Comparison of ENCODE assay signal across 18 cellular contexts in the genomic region with DNA sequence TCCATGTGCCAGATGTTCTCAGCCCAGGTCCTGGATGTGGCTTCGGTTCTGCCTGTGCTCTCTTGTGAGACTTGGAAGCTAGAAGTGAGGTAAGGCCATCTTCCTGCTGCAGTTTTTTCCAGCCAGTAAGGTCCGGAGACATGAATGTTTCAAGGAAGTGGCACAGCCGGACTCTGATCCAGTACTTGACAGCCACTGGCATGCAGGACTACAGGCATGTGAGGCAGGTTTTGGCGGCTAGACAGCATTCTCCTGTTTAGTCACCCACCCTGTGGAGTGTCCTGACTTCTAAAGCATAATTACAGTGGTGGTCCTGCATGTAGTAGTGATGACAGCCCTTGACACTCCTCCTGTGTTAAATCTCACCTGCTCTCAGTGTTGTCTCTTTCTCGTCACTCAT.
DNase-seq lines count a peak whose midpoint lies in the region; ATAC-seq and TF ChIP-seq lines count a peak whose summit lies in the region.
"Had no signal": no experiment of that assay in that cellular context is flagged by ENCODE, and none has a peak within 500 bp of the region (broad histone marks: within the 10 kb centered on the region; RNA-seq: fewer than 3 reads in every experiment).

No MANE protein-coding gene starts in this region.

- peak; percentile 20 for ATAC-seq in stimulated activated memory B cell treated with anti-CD40 and anti-IgM and Interleukin-4, amounts not matched to agents 10 μg/mL and 1 μg/mL and 100 μg/mL, for 72 hours
- no peak for ATAC-seq in GM18867 (IDR thresholded peaks at IDR 0.05; ENCODE audit: unreplicated experiment)
- ATAC-seq: GM12878 had no signal

- peak; percentile 83 for DNase-seq in NCI-H526 treated with DMSO at 0.1 percent for 48 hours (lab: John Stamatoyannopoulos, UW)
- peak; percentile 49 for DNase-seq in epithelial cell of esophagus (ENCODE audit: low read depth)
- no peak for DNase-seq in mesothelial cell of epicardium (ENCODE audit: low spot score in 2 of 2, unreplicated experiment in 2 of 2)
- DNase-seq in ureter (ENCODE audit: low spot score), result no peak
- DNase-seq in SKM-1 (lab: John Stamatoyannopoulos, UW; ENCODE audit: unreplicated experiment), result no peak
- no peak for DNase-seq in GOT3 (lab: John Stamatoyannopoulos, UW)
- DNase-seq: Caco-2, MV-4-11, NCI-H1436, NCI-H2081 treated with DMSO at 0.1 percent for 48 hours, NCI-H2227 treated with DMSO at 0.1 percent for 48 hours, NCI-H524 treated with DMSO at 0.1 percent for 48 hours, OCI-M1, RPMI8226 had no signal

- no peak for TF ChIP-seq CTCF in epithelial cell of esophagus (IDR thresholded peaks at IDR 0.05; ENCODE audit: insufficient read depth, low read depth, low read length, missing control alignments)
- no peak for TF ChIP-seq CTCF in mesothelial cell of epicardium (IDR thresholded peaks at IDR 0.05; ENCODE audit: unreplicated experiment)

- H3K4me1 Mint-ChIP-seq in mesothelial cell of epicardium, result peaks cover 28% of the 10 kb centered on the region
- H3K4me1 Mint-ChIP-seq in stimulated activated memory B cell treated with anti-CD40 and anti-IgM and Interleukin-4, amounts not matched to agents 10 μg/mL and 1 μg/mL and 100 μg/mL, for 72 hours, result no peaks in the 10 kb centered on the region
- H3K4me1 Mint-ChIP-seq: IgD-negative memory B cell had no signal

- no peak overlapping the region for H3K4me3 ChIP-seq in epithelial cell of esophagus (ENCODE audit: low read length)
- H3K4me3 ChIP-seq: GM12878 had no signal

- H3K9me3 Mint-ChIP-seq in mesothelial cell of epicardium, result peaks cover 12% of the 10 kb centered on the region
- peaks cover 7% of the 10 kb centered on the region for H3K9me3 Mint-ChIP-seq in stimulated activated memory B cell treated with anti-CD40 and anti-IgM and Interleukin-4, amounts not matched to agents 10 μg/mL and 1 μg/mL and 100 μg/mL, for 72 hours
- H3K9me3 Mint-ChIP-seq: IgD-negative memory B cell had no signal

- no peak overlapping the region for H3K4me3 Mint-ChIP-seq in mesothelial cell of epicardium
- no peak overlapping the region for H3K4me3 Mint-ChIP-seq in stimulated activated memory B cell treated with anti-CD40 and anti-IgM and Interleukin-4, amounts not matched to agents 10 μg/mL and 1 μg/mL and 100 μg/mL, for 72 hours
- H3K4me3 Mint-ChIP-seq: IgD-negative memory B cell had no signal

- peak overlapping the region; percentile 35 for H3K27ac Mint-ChIP-seq in mesothelial cell of epicardium
- no peak overlapping the region for H3K27ac Mint-ChIP-seq in stimulated activated memory B cell treated with anti-CD40 and anti-IgM and Interleukin-4, amounts not matched to agents 10 μg/mL and 1 μg/mL and 100 μg/mL, for 72 hours
- H3K27ac Mint-ChIP-seq: IgD-negative memory B cell had no signal

- H3K36me3 Mint-ChIP-seq in mesothelial cell of epicardium, result no peaks in the 10 kb centered on the region
- H3K36me3 Mint-ChIP-seq in stimulated activated memory B cell treated with anti-CD40 and anti-IgM and Interleukin-4, amounts not matched to agents 10 μg/mL and 1 μg/mL and 100 μg/mL, for 72 hours, result peaks cover 5% of the 10 kb centered on the region
- H3K36me3 Mint-ChIP-seq: IgD-negative memory B cell had no signal

- H3K27me3 Mint-ChIP-seq in mesothelial cell of epicardium (ENCODE audit: low read depth), result no peaks in the 10 kb centered on the region
- peaks cover 5% of the 10 kb centered on the region for H3K27me3 Mint-ChIP-seq in stimulated activated memory B cell treated with anti-CD40 and anti-IgM and Interleukin-4, amounts not matched to agents 10 μg/mL and 1 μg/mL and 100 μg/mL, for 72 hours
- H3K27me3 Mint-ChIP-seq: IgD-negative memory B cell had no signal

Comparison
In these comparisons a context has a peak if more than half of its experiments do, and no peak if none do; other contexts are left out.
1. DNase-seq: peak in NCI-H526 treated with DMSO at 0.1 percent for 48 hours (single experiment) and epithelial cell of esophagus (single experiment); none in mesothelial cell of epicardium (0 of 2), ureter (single experiment), SKM-1 (single experiment) and GOT3 (single experiment).